ENCODE assay signal across 8 cellular contexts in genomic region chr17:45585794-45586650, GRCh38.
A peak's percentile ranks its signal among the peaks of the same experiment; 100 is the strongest.
DNase-seq lines count a peak whose midpoint lies in the region; ATAC-seq, FAIRE-seq and TF ChIP-seq lines count a peak whose summit lies in the region.
"Not testable (repeated sequence)": the region's sequence is repeated elsewhere in the genome, so short reads cannot be mapped to it uniquely, and the experiment has no call there.

No MANE protein-coding gene starts in this region.

- H2AK5ac ChIP-seq in H9 (ENCODE audit: insufficient read length, low read length) = not testable (repeated sequence)

- not testable (repeated sequence) for FAIRE-seq in RCC 7860 (lab: Jason Lieb, UNC)

- TF ChIP-seq CTCF in H9 (conservative IDR thresholded peaks at IDR 0.05) (peak; percentile 41; the same call in 2 of the 3 replicates), neural progenitor cell (IDR thresholded peaks at IDR 0.05) (peak; percentile 41), stomach (IDR thresholded peaks at IDR 0.05) (peak in 3 of 7 experiments; percentile 12 to 40 (median 18))

- H3K23me2 ChIP-seq in H9 (ENCODE audit: insufficient read length, low read depth, low read length, poor library complexity, severe bottlenecking) = not testable (repeated sequence)

- not testable (repeated sequence) for H3K79me1 ChIP-seq in H9 (ENCODE audit: insufficient read depth, low read depth, low read length, poor library complexity, severe bottlenecking)

- peak overlapping the region; percentile 91 to 100 (median 95) for H3K4me3 Mint-ChIP-seq in CD4-positive, alpha-beta memory T cell
- H3K4me3 Mint-ChIP-seq in H9 (peak overlapping the region; percentile 99 to 100), neural progenitor cell (peak overlapping the region; percentile 93)
- peak overlapping the region; percentile 91 for H3K4me3 Mint-ChIP-seq in activated T-helper 17 cell treated with anti-CD3 and anti-CD28 coated beads, Interleukin-2, amount 50 U/mL, for 72 hours

- peak overlapping the region in 1 of 2 donors; percentile 41 for H3K4me3 ChIP-seq in CD4-positive, alpha-beta memory T cell (ENCODE audit: low read length in 2 of 2)
- H3K4me3 ChIP-seq in iPS-15b (ENCODE audit: low read depth, low read length) (peak overlapping the region; percentile 46), neural progenitor cell (peak overlapping the region; percentile 77), stomach (peak overlapping the region; percentile 69 to 89 (median 79))

- H3K4me2 ChIP-seq in H9 (ENCODE audit: insufficient read depth, insufficient read length, low read length) (peak overlapping the region; percentile 47), neural progenitor cell (peak overlapping the region; percentile 95)

- H3K36me3 Mint-ChIP-seq in CD4-positive, alpha-beta memory T cell = peaks cover 4 to 33% of the 10 kb centered on the region in 2 donors
- peaks cover 22 to 34% (median 27%) of the 10 kb centered on the region in 3 experiments for H3K36me3 Mint-ChIP-seq in H9 (ENCODE audit: insufficient read depth in 1 of 3, low read depth in 3 of 3)
- H3K36me3 Mint-ChIP-seq in activated T-helper 17 cell treated with anti-CD3 and anti-CD28 coated beads, Interleukin-2, amount 50 U/mL, for 72 hours (ENCODE audit: low read depth) = peaks cover 29% of the 10 kb centered on the region
- H3K36me3 Mint-ChIP-seq in neural progenitor cell = peaks cover 24% of the 10 kb centered on the region

- not testable (repeated sequence) for TF ChIP-seq POLR2A in stomach (IDR thresholded peaks at IDR 0.05)

- H3K27me3 Mint-ChIP-seq in CD4-positive, alpha-beta memory T cell; activated T-helper 17 cell treated with anti-CD3 and anti-CD28 coated beads, Interleukin-2, amount 50 U/mL, for 72 hours; neural progenitor cell (ENCODE audit: insufficient read depth, low read depth): not testable (repeated sequence)
- peaks cover 13% of the 10 kb centered on the region for H3K27me3 Mint-ChIP-seq in H9 (ENCODE audit: low read depth)

- H3K4me1 Mint-ChIP-seq in CD4-positive, alpha-beta memory T cell = peaks cover 15 to 39% (median 27%) of the 10 kb centered on the region in 4 donors
- H3K4me1 Mint-ChIP-seq in H9 (peaks cover 14 to 17% of the 10 kb centered on the region in 2 experiments), neural progenitor cell (peaks cover 26% of the 10 kb centered on the region)
- H3K4me1 Mint-ChIP-seq in activated T-helper 17 cell treated with anti-CD3 and anti-CD28 coated beads, Interleukin-2, amount 50 U/mL, for 72 hours = not testable (repeated sequence)

- WGBS in H9 (ENCODE audit: extremely low coverage, insufficient read length, low lambda C conversion rate) = no CpG with 5 or more reads among the region's 62 CpGs
- 1 to 3% (median 2%) methylated on average over 15 to 49 of the region's 62 CpGs for WGBS in stomach, 5 donors

- intact Hi-C loops in CD4-positive, alpha-beta memory T cell (cut with micrococcal nuclease); stomach (cut with DNase I; ENCODE audit: low total_unique reads): not testable (repeated sequence)

- CTCF ChIA-PET in CD4-positive, alpha-beta memory T cell (lab: Charles Lee; ENCODE audit: partially characterized antibody) = not testable (repeated sequence)

- DNase-seq in CD4-positive, alpha-beta memory T cell = peak in 4 of 5 donors; percentile 34 to 53 (median 50)
- DNase-seq in H9 (peak; percentile 72), RCC 7860 (ENCODE audit: low spot score) (peak; percentile 32), ecto neural progenitor cell (ENCODE audit: low spot score) (peak; percentile 74), neural progenitor cell (ENCODE audit: low spot score) (peak; percentile 71), stomach (peak; percentile 67)

- H2BK12ac ChIP-seq in H9 (ENCODE audit: insufficient read length, low read depth, low read length) = not testable (repeated sequence)

- peak overlapping the region; percentile 83 for H3K27ac ChIP-seq in CD4-positive, alpha-beta memory T cell (ENCODE audit: low read depth, low read length)
- H3K27ac ChIP-seq in H9 (ENCODE audit: insufficient read length, low read depth, low read length); neural progenitor cell: not testable (repeated sequence)
- H3K27ac ChIP-seq in stomach = peak overlapping the region; percentile 71 to 93 (median 86)

- H4K5ac ChIP-seq in H9 (ENCODE audit: insufficient read length, low read depth, low read length) = not testable (repeated sequence)

- H3K4me1 ChIP-seq in CD4-positive, alpha-beta memory T cell (ENCODE audit: insufficient read depth, low read length) = peaks cover 24% of the 10 kb centered on the region
- not testable (repeated sequence) for H3K4me1 ChIP-seq in H9 (ENCODE audit: insufficient read depth, low read length); iPS-15b (ENCODE audit: control insufficient read depth, insufficient read depth, low read length); neural progenitor cell
- H3K4me1 ChIP-seq in stomach = peaks cover 11 to 40% (median 35%) of the 10 kb centered on the region in 4 donors

- H3K56ac ChIP-seq in H9 (ENCODE audit: insufficient read length, low read depth, low read length) = not testable (repeated sequence)

- not testable (repeated sequence) for TF ChIP-seq EP300 in stomach (IDR thresholded peaks at IDR 0.05)

- not testable (repeated sequence) for H3K23ac ChIP-seq in H9 (ENCODE audit: insufficient read length, low read depth, low read length)

- not testable (repeated sequence) for H2BK15ac ChIP-seq in H9 (ENCODE audit: low read depth, low read length)

- H3K9me3 ChIP-seq in CD4-positive, alpha-beta memory T cell (ENCODE audit: control insufficient read depth in 1 of 2, low read length in 2 of 2); H9 (ENCODE audit: control insufficient read depth, low read depth, low read length); iPS-15b (ENCODE audit: control insufficient read depth, insufficient read depth, low read length); neural progenitor cell (ENCODE audit: low read depth); stomach: not testable (repeated sequence)

- H2BK5ac ChIP-seq in H9 (ENCODE audit: insufficient read length, low read length) = not testable (repeated sequence)

- peak; percentile 26 for ATAC-seq in activated T-helper 17 cell treated with anti-CD3 and anti-CD28 coated beads, Interleukin-2, amount 50 U/mL, for 72 hours (replicated peaks)

- H3K9me3 Mint-ChIP-seq in CD4-positive, alpha-beta memory T cell; H9; activated T-helper 17 cell treated with anti-CD3 and anti-CD28 coated beads, Interleukin-2, amount 50 U/mL, for 72 hours; neural progenitor cell: not testable (repeated sequence)

- H3K79me2 ChIP-seq in H9 (ENCODE audit: insufficient read depth, low read length) = peaks cover 11% of the 10 kb centered on the region; the same call in 1 of the 2 replicates
- peaks cover 37% of the 10 kb centered on the region for H3K79me2 ChIP-seq in neural progenitor cell (ENCODE audit: low read depth)

- peak overlapping the region in 6 of 7 donors; percentile 69 to 99 (median 85) for H3K27ac Mint-ChIP-seq in CD4-positive, alpha-beta memory T cell
- H3K27ac Mint-ChIP-seq in H9 (0 out of 7 replicates have a peak overlapping the region, but pooled peaks of 2 of the 3 experiments have one; percentile 5 to 54), neural progenitor cell (peak overlapping the region; percentile 75)
- H3K27ac Mint-ChIP-seq in activated T-helper 17 cell treated with anti-CD3 and anti-CD28 coated beads, Interleukin-2, amount 50 U/mL, for 72 hours = peak overlapping the region; percentile 90

- H4K8ac ChIP-seq in H9 (replicated peaks; ENCODE audit: insufficient read length, low read depth, low read length) = not testable (repeated sequence)

- H3K4ac ChIP-seq in H9 (ENCODE audit: low read depth, low read length) = not testable (repeated sequence)

- H2AFZ ChIP-seq in H9 (ENCODE audit: low read length); neural progenitor cell (replicated peaks): not testable (repeated sequence)

- H2BK20ac ChIP-seq in H9 (ENCODE audit: low read depth, low read length, poor library complexity, severe bottlenecking) = not testable (repeated sequence)

- not testable (repeated sequence) for H2BK120ac ChIP-seq in H9 (ENCODE audit: low read depth, low read length, poor library complexity, severe bottlenecking)

- H4K20me1 ChIP-seq in H9 (ENCODE audit: control insufficient read depth, insufficient read depth, insufficient read length) = not testable (repeated sequence)
- H4K20me1 ChIP-seq in neural progenitor cell (ENCODE audit: low read depth) = peaks cover 23% of the 10 kb centered on the region

- H3K9ac ChIP-seq in H9 (ENCODE audit: extremely low read depth, insufficient read length, low read length) = peak overlapping the region; percentile 9
- not testable (repeated sequence) for H3K9ac ChIP-seq in iPS-15b (ENCODE audit: low read depth, low read length); neural progenitor cell

- H3F3A ChIP-seq in neural progenitor cell (ENCODE audit: low read depth) = not testable (repeated sequence)

- not testable (repeated sequence) for H3K36me3 ChIP-seq in CD4-positive, alpha-beta memory T cell (ENCODE audit: insufficient read depth, low read length); iPS-15b (ENCODE audit: control insufficient read depth, insufficient read depth, low read length); neural progenitor cell
- peaks cover 0 to 13% (median 4%) of the 10 kb centered on the region in 4 donors for H3K36me3 ChIP-seq in stomach

- H3T11ph ChIP-seq in H9 (ENCODE audit: low read length) = not testable (repeated sequence)

- H3K14ac ChIP-seq in H9 (ENCODE audit: insufficient read depth, low read length) = peak overlapping the region; percentile 69; the same call in 1 of the 2 replicates

- POLR2A ChIA-PET in CD4-positive, alpha-beta memory T cell (lab: Charles Lee; ENCODE audit: partially characterized antibody) = interaction anchor here (1.3 to 1.6 kb wide), 2 partner anchors 360 to 681 kb away, joined by 4 to 6 read pairs; no protein-coding TSS in a partner anchor

- not testable (repeated sequence) for H3K27me3 ChIP-seq in CD4-positive, alpha-beta memory T cell (ENCODE audit: insufficient read depth, low read length); H9 (ENCODE audit: insufficient read depth, low read length); iPS-15b (ENCODE audit: control insufficient read depth, insufficient read depth, low read length); neural progenitor cell; stomach

- not testable (repeated sequence) for H4K91ac ChIP-seq in H9 (ENCODE audit: insufficient read length, low read depth, low read length)

- peak overlapping the region; percentile 43 for H3K18ac ChIP-seq in H9 (ENCODE audit: insufficient read length, low read depth, low read length)

Comparison
In these comparisons a context has a peak if more than half of its experiments do, and no peak if none do; other contexts are left out.
1. H3K27ac Mint-ChIP-seq: peak in every context shown above with its lines; median percentile 90 in activated T-helper 17 cell treated with anti-CD3 and anti-CD28 coated beads, Interleukin-2, amount 50 U/mL, for 72 hours; 85 in CD4-positive, alpha-beta memory T cell; 75 in neural progenitor cell; 30 in H9.